Comparison of ENCODE assay signal across 2 cellular contexts in the genomic region with DNA sequence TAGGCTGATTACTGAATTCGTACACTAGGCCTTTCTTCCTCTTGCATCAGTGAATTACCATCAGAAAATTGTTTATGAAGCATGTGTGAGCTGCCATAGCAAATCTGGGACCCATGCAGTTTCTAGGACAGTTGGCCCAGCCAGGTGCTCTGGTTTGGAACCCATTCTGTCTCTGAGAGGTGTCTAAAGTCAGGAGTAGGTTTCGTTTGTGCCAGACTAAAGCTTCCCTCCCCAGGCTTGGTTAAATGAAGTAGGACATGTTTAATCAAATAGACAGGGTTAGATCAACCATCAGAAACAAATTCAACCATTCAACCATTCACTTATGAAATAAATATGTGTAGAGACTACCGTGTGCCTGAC.
TF ChIP-seq lines count a peak whose summit lies in the region.

No MANE protein-coding gene starts in this region.

TF ChIP-seq in liver, 16 proteins besides CTCF, POLR2A, EP300 and RAD21 (continued from another document):
- TF ChIP-seq, protein P1, sequence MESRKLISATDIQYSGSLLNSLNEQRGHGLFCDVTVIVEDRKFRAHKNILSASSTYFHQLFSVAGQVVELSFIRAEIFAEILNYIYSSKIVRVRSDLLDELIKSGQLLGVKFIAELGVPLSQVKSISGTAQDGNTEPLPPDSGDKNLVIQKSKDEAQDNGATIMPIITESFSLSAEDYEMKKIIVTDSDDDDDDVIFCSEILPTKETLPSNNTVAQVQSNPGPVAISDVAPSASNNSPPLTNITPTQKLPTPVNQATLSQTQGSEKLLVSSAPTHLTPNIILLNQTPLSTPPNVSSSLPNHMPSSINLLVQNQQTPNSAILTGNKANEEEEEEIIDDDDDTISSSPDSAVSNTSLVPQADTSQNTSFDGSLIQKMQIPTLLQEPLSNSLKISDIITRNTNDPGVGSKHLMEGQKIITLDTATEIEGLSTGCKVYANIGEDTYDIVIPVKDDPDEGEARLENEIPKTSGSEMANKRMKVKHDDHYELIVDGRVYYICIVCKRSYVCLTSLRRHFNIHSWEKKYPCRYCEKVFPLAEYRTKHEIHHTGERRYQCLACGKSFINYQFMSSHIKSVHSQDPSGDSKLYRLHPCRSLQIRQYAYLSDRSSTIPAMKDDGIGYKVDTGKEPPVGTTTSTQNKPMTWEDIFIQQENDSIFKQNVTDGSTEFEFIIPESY (IDR thresholded peaks at IDR 0.05) = no peak
- no peak for TF ChIP-seq NR2F2 (IDR thresholded peaks at IDR 0.05)
- TF ChIP-seq FOXA2 (IDR thresholded peaks at IDR 0.05) = no peak
- peak in 1 of 2 donors; percentile 23 for TF ChIP-seq JUND (IDR thresholded peaks at IDR 0.05)
- TF ChIP-seq GABPA (IDR thresholded peaks at IDR 0.05 in 1 of 2, conservative IDR thresholded peaks at IDR 0.05 in 1 of 2) = no peak
- no peak for TF ChIP-seq FOXA1 (IDR thresholded peaks at IDR 0.05)
- TF ChIP-seq YY1 (IDR thresholded peaks at IDR 0.05) = peak; percentile 7
- TF ChIP-seq, protein P2, sequence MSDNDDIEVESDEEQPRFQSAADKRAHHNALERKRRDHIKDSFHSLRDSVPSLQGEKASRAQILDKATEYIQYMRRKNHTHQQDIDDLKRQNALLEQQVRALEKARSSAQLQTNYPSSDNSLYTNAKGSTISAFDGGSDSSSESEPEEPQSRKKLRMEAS (IDR thresholded peaks at IDR 0.05) = no peak
- peak; percentile 30 for TF ChIP-seq REST (IDR thresholded peaks at IDR 0.05)
- TF ChIP-seq TAF1 (conservative IDR thresholded peaks at IDR 0.05) = peak; percentile 14

TF ChIP-seq in HepG2, 621 proteins besides CTCF, POLR2A, EP300 and RAD21:
- TF ChIP-seq, protein P3, sequence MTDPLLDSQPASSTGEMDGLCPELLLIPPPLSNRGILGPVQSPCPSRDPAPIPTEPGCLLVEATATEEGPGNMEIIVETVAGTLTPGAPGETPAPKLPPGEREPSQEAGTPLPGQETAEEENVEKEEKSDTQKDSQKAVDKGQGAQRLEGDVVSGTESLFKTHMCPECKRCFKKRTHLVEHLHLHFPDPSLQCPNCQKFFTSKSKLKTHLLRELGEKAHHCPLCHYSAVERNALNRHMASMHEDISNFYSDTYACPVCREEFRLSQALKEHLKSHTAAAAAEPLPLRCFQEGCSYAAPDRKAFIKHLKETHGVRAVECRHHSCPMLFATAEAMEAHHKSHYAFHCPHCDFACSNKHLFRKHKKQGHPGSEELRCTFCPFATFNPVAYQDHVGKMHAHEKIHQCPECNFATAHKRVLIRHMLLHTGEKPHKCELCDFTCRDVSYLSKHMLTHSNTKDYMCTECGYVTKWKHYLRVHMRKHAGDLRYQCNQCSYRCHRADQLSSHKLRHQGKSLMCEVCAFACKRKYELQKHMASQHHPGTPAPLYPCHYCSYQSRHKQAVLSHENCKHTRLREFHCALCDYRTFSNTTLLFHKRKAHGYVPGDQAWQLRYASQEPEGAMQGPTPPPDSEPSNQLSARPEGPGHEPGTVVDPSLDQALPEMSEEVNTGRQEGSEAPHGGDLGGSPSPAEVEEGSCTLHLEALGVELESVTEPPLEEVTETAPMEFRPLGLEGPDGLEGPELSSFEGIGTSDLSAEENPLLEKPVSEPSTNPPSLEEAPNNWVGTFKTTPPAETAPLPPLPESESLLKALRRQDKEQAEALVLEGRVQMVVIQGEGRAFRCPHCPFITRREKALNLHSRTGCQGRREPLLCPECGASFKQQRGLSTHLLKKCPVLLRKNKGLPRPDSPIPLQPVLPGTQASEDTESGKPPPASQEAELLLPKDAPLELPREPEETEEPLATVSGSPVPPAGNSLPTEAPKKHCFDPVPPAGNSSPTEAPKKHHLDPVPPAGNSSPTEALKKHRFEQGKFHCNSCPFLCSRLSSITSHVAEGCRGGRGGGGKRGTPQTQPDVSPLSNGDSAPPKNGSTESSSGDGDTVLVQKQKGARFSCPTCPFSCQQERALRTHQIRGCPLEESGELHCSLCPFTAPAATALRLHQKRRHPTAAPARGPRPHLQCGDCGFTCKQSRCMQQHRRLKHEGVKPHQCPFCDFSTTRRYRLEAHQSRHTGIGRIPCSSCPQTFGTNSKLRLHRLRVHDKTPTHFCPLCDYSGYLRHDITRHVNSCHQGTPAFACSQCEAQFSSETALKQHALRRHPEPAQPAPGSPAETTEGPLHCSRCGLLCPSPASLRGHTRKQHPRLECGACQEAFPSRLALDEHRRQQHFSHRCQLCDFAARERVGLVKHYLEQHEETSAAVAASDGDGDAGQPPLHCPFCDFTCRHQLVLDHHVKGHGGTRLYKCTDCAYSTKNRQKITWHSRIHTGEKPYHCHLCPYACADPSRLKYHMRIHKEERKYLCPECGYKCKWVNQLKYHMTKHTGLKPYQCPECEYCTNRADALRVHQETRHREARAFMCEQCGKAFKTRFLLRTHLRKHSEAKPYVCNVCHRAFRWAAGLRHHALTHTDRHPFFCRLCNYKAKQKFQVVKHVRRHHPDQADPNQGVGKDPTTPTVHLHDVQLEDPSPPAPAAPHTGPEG (CRISPR knock-in tag; IDR thresholded peaks at IDR 0.05) = no peak
- TF ChIP-seq NFATC3 (CRISPR knock-in tag; IDR thresholded peaks at IDR 0.05) = no peak
- no peak for TF ChIP-seq TARDBP (CRISPR knock-in tag; IDR thresholded peaks at IDR 0.05)
- no peak for TF ChIP-seq KLF12 (CRISPR knock-in tag; IDR thresholded peaks at IDR 0.05; ENCODE audit: borderline replicate concordance)
- no peak for TF ChIP-seq KDM2A (CRISPR knock-in tag; IDR thresholded peaks at IDR 0.05; ENCODE audit: borderline replicate concordance, low read depth)
- TF ChIP-seq GATAD2A (CRISPR knock-in tag; IDR thresholded peaks at IDR 0.05) = no peak
- no peak for TF ChIP-seq ZNF564 (CRISPR knock-in tag; IDR thresholded peaks at IDR 0.05)
- no peak for TF ChIP-seq ZNF407 (CRISPR knock-in tag; IDR thresholded peaks at IDR 0.05; ENCODE audit: not compliant biosample characterization)
- no peak for TF ChIP-seq CC2D1A (CRISPR knock-in tag; IDR thresholded peaks at IDR 0.05)
- TF ChIP-seq ZNF570 (CRISPR knock-in tag; IDR thresholded peaks at IDR 0.05; ENCODE audit: borderline replicate concordance) = no peak
- no peak for TF ChIP-seq SP2 (CRISPR knock-in tag; IDR thresholded peaks at IDR 0.05)
- TF ChIP-seq ZNF768 (CRISPR knock-in tag; IDR thresholded peaks at IDR 0.05) = no peak
- no peak for TF ChIP-seq GPBP1L1 (CRISPR knock-in tag; IDR thresholded peaks at IDR 0.05)
- no peak for TF ChIP-seq ZNF274 (CRISPR knock-in tag; IDR thresholded peaks at IDR 0.05)
- no peak for TF ChIP-seq ZFP1 (CRISPR knock-in tag; IDR thresholded peaks at IDR 0.05)
- no peak for TF ChIP-seq PAF1 (CRISPR knock-in tag; IDR thresholded peaks at IDR 0.05)
- TF ChIP-seq, protein P4, sequence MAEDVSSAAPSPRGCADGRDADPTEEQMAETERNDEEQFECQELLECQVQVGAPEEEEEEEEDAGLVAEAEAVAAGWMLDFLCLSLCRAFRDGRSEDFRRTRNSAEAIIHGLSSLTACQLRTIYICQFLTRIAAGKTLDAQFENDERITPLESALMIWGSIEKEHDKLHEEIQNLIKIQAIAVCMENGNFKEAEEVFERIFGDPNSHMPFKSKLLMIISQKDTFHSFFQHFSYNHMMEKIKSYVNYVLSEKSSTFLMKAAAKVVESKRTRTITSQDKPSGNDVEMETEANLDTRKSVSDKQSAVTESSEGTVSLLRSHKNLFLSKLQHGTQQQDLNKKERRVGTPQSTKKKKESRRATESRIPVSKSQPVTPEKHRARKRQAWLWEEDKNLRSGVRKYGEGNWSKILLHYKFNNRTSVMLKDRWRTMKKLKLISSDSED (CRISPR knock-in tag; IDR thresholded peaks at IDR 0.05) = no peak
